In the genomic region with DNA sequence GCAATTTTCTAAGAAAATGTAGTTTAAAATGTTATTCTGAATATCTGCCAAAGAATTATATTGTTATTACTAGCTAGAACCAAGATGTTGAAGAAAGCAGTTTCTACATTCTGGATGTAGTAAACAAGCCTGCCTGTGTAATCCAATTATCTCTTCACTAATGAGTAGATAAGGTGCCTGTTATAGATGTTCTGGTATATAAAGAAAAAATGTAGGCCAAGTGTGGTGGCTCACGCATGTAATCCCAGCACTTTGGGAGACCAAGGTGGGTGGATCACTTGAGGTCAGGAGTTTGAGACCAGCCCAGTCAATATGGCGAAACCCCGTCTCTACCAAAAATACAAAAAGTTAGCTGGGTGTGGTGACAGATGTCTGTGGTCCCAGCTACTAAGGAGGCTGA, we compare ENCODE assay signal across 22 cellular contexts.
"Had no signal": no experiment of that assay in that cellular context is flagged by ENCODE, and none has a peak within 500 bp of the region (broad histone marks: within the 10 kb centered on the region; RNA-seq: fewer than 3 reads in every experiment).

No MANE protein-coding gene starts in this region.

- H3K4me3 Mint-ChIP-seq: dendritic cell treated with granulocyte-macrophage colony-stimulating factor and Interleukin-4, amounts not matched to agents 40 ng/mL and 50 ng/mL, for 4 days; endodermal cell; mesothelial cell of epicardium; naive B cell; nephron progenitor cell; stimulated activated effector memory CD8-positive, alpha-beta T cell treated with anti-CD3 and anti-CD28 coated beads, Interleukin-12 subunit alpha, Interleukin-12 subunit beta, amount 100 ng/mL, for 72 hours had no signal

- ATAC-seq: foreskin keratinocyte; gastroesophageal sphincter; heart left ventricle; left cardiac atrium; left lung; mucosa of descending colon; stimulated activated effector memory CD8-positive, alpha-beta T cell treated with anti-CD3 and anti-CD28 coated beads, Interleukin-12 subunit alpha, Interleukin-12 subunit beta, amount 100 ng/mL, for 72 hours had no signal

- H3K9me3 Mint-ChIP-seq: dendritic cell treated with granulocyte-macrophage colony-stimulating factor and Interleukin-4, amounts not matched to agents 40 ng/mL and 50 ng/mL, for 4 days; endodermal cell; mesothelial cell of epicardium; naive B cell; nephron progenitor cell; stimulated activated effector memory CD8-positive, alpha-beta T cell treated with anti-CD3 and anti-CD28 coated beads, Interleukin-12 subunit alpha, Interleukin-12 subunit beta, amount 100 ng/mL, for 72 hours had no signal

- DNase-seq: effector CD8-positive, alpha-beta T cell; endodermal cell; foreskin keratinocyte; heart left ventricle; left cardiac atrium; left lung; mesenchymal stem cell; mucosa of descending colon; naive B cell; nephron progenitor cell; nucleus accumbens; sigmoid colon; stimulated activated CD4-positive, alpha-beta T cell treated with anti-CD3 and anti-CD28 coated beads, Interleukin-2, amount 100 ng/mL, for 24 hours; stimulated activated CD4-positive, alpha-beta T cell treated with anti-CD3 and anti-CD28 coated beads, Interleukin-4, amount 100 ng/mL, for 24 hours; stimulated activated naive CD4-positive, alpha-beta T cell treated with Interleukin-2 at 50 U/mL for 16 hours; stomach; thyroid gland; trophoblast cell had no signal

- H3K4me1 Mint-ChIP-seq: mesothelial cell of epicardium, naive B cell, nephron progenitor cell had no signal

- H3K27ac Mint-ChIP-seq: dendritic cell treated with granulocyte-macrophage colony-stimulating factor and Interleukin-4, amounts not matched to agents 40 ng/mL and 50 ng/mL, for 4 days; endodermal cell; mesothelial cell of epicardium; nephron progenitor cell; stimulated activated effector memory CD8-positive, alpha-beta T cell treated with anti-CD3 and anti-CD28 coated beads, Interleukin-12 subunit alpha, Interleukin-12 subunit beta, amount 100 ng/mL, for 72 hours had no signal

- H3K27me3 Mint-ChIP-seq: dendritic cell treated with granulocyte-macrophage colony-stimulating factor and Interleukin-4, amounts not matched to agents 40 ng/mL and 50 ng/mL, for 4 days; naive B cell had no signal
